11 cellular contexts compared by ENCODE assay signal in the genomic region with DNA sequence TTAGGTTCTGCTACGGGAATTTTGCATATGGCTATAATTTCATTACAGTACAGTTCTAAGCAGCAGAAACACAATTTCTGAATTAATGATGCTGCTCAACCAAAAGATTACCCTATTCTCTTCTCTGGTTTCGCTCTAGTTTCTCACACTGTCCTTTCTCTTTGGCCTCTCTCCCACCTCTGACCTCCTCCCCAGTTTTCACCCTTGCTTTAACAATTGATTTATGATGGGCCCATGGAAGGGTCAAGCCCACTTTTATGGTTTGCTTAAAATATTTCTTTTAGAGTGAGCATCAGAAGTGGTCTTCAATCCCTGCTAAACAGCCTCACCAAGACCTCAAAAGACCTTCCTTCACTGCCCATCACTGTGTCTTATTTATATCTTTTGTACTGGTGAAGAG.
"Had no signal": no experiment of that assay in that cellular context is flagged by ENCODE, and none has a peak within 500 bp of the region (broad histone marks: within the 10 kb centered on the region; RNA-seq: fewer than 3 reads in every experiment).

No MANE protein-coding gene starts in this region.

- H3K4me3 Mint-ChIP-seq: HFFc6, IgD-negative memory B cell had no signal

- H3K4me1 ChIP-seq: HAP-1 had no signal

- H3K4me3 ChIP-seq: GM23248, HAP-1 had no signal

- H3K27ac Mint-ChIP-seq: HFFc6, IgD-negative memory B cell had no signal

- H3K4me1 Mint-ChIP-seq: IgD-negative memory B cell had no signal

- H3K27me3 Mint-ChIP-seq: IgD-negative memory B cell had no signal

- H3K27ac ChIP-seq: GM23248, HL-60, KMS-11 had no signal

- DNase-seq: GM23248, GOT3, H7, HFFc6, KBM-7 had no signal

- ATAC-seq: HCT116, HepG2 had no signal

- H3K36me3 Mint-ChIP-seq: IgD-negative memory B cell had no signal

- H3K9me3 ChIP-seq: HAP-1 had no signal

- H3K9me3 Mint-ChIP-seq: HFFc6 had no signal

- H3K36me3 ChIP-seq: HAP-1 had no signal
